In genomic region chr1:166691476-166691875, GRCh38 we compare ENCODE assay signal across 1 cellular context.
TF ChIP-seq lines count a peak whose summit lies in the region.

No MANE protein-coding gene starts in this region.

TF ChIP-seq in K562, 482 proteins besides CTCF, POLR2A, EP300 and RAD21 (continued from another document):
- TF ChIP-seq ZNF384 (IDR thresholded peaks at IDR 0.05; ENCODE audit: low read depth, low read length), result peak; percentile 76
- TF ChIP-seq ELF1 (tag; IDR thresholded peaks at IDR 0.05), result peak; percentile 19; the same call in 1 of the 2 replicates
- no peak for TF ChIP-seq DDX20 (tag; IDR thresholded peaks at IDR 0.05; ENCODE audit: low read depth)
- peak; percentile 61 for TF ChIP-seq CEBPB (tag; IDR thresholded peaks at IDR 0.05)
- peak; percentile 85 for TF ChIP-seq FOSL1 (tag; conservative IDR thresholded peaks at IDR 0.05)
- no peak for TF ChIP-seq CHD1 (IDR thresholded peaks at IDR 0.05; ENCODE audit: low read length)
- 0 out of 2 replicates have a peak, but pooled peaks have one; percentile 46 for TF ChIP-seq GTF2E2 (tag; IDR thresholded peaks at IDR 0.05)
- TF ChIP-seq ZNF253 (CRISPR knock-in tag; conservative IDR thresholded peaks at IDR 0.05), result no peak
- TF ChIP-seq BRF1 (IDR thresholded peaks at IDR 0.05; ENCODE audit: borderline replicate concordance, extremely low read depth, insufficient read length), result no peak
- TF ChIP-seq PPARD (CRISPR knock-in tag; IDR thresholded peaks at IDR 0.05), result no peak
- TF ChIP-seq DPF2 (IDR thresholded peaks at IDR 0.05), result 0 out of 2 replicates have a peak, but pooled peaks have one; percentile 35
- TF ChIP-seq JUN (IDR thresholded peaks at IDR 0.05; ENCODE audit: borderline replicate concordance, low read depth, low read length), result 0 out of 2 replicates have a peak, but pooled peaks have one; percentile 56
- no peak for TF ChIP-seq JUN (CRISPR knock-in tag; IDR thresholded peaks at IDR 0.05; ENCODE audit: borderline replicate concordance)
- TF ChIP-seq ATF3 (IDR thresholded peaks at IDR 0.05), result peak; percentile 61
- TF ChIP-seq ATF3 (CRISPR knock-in tag; conservative IDR thresholded peaks at IDR 0.05), result no peak
- no peak for TF ChIP-seq ZNF717 (CRISPR knock-in tag; IDR thresholded peaks at IDR 0.05)
- no peak for TF ChIP-seq ETV1 (tag; conservative IDR thresholded peaks at IDR 0.05; ENCODE audit: low read depth)
- TF ChIP-seq TFE3 (CRISPR knock-in tag; IDR thresholded peaks at IDR 0.05), result peak; percentile 56
- no peak for TF ChIP-seq STAT5B (CRISPR knock-in tag; IDR thresholded peaks at IDR 0.05)
